ENCODE assay signal across 1 cellular context in the genomic region with DNA sequence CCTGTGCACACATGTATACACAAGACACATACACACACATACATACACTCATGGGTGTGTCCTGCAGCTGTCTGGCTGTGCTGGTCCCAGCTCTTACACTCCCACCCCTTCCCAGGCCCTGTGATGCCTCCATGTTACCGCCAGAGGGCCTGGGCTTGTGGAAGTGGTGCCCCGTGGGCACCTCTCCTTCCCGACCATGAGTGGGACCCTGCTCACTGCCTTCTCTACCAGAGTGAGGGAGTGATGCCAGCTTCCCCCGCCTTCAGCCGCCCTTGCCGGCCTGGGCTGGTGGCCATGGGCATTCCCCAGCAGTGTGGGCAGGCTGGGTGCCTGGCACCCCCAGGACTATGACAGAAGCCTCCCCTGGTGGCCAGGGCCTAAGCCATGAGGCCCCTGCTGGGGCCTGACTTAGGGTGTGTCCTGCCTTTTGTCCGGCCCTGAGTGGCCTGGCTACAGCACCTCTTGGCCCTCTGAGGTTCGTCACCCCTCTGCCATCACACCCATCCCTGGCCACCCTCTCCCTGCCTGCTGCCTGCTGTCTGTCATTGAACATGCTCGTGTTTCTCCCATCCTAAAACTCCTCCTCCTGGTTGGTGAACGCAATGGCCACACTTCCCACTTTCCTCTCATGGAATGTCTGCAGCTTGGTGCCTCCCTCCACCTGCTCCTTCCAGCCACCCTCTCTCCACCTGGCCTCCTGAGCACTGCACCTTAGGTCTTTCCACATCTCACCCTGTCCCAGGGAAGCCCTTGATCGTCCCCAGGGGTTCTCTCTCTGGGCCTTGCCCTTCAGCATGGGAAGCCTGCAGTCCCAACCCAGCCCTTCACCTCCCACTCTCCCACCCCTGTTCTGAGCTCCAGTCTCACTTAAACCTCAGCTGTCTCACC.
TF ChIP-seq lines count a peak whose summit lies in the region.

No MANE protein-coding gene starts in this region.

TF ChIP-seq in SK-N-SH treated with all-trans-retinoic acid at 6 μM for 48 hours, 23 proteins besides CTCF, POLR2A, EP300 and RAD21 (continued from another document):
- no peak for TF ChIP-seq POU6F1 (CRISPR knock-in tag; IDR thresholded peaks at IDR 0.05; ENCODE audit: borderline replicate concordance, low read depth)
- TF ChIP-seq TOX (CRISPR knock-in tag; IDR thresholded peaks at IDR 0.05; ENCODE audit: borderline replicate concordance): no peak
- TF ChIP-seq, protein P1, sequence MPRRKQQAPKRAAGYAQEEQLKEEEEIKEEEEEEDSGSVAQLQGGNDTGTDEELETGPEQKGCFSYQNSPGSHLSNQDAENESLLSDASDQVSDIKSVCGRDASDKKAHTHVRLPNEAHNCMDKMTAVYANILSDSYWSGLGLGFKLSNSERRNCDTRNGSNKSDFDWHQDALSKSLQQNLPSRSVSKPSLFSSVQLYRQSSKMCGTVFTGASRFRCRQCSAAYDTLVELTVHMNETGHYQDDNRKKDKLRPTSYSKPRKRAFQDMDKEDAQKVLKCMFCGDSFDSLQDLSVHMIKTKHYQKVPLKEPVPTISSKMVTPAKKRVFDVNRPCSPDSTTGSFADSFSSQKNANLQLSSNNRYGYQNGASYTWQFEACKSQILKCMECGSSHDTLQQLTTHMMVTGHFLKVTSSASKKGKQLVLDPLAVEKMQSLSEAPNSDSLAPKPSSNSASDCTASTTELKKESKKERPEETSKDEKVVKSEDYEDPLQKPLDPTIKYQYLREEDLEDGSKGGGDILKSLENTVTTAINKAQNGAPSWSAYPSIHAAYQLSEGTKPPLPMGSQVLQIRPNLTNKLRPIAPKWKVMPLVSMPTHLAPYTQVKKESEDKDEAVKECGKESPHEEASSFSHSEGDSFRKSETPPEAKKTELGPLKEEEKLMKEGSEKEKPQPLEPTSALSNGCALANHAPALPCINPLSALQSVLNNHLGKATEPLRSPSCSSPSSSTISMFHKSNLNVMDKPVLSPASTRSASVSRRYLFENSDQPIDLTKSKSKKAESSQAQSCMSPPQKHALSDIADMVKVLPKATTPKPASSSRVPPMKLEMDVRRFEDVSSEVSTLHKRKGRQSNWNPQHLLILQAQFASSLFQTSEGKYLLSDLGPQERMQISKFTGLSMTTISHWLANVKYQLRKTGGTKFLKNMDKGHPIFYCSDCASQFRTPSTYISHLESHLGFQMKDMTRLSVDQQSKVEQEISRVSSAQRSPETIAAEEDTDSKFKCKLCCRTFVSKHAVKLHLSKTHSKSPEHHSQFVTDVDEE (CRISPR knock-in tag; IDR thresholded peaks at IDR 0.05): no peak
- no peak for TF ChIP-seq ARNTL (CRISPR knock-in tag; IDR thresholded peaks at IDR 0.05; ENCODE audit: borderline replicate concordance, low read depth)
